In genomic region chr6:168413856-168414255, GRCh38 we compare ENCODE assay signal across 16 cellular contexts. TPM values are rescaled to one million over a fixed set of nuclear protein-coding genes. Genes with fewer than 3 reads are reported as not detected.
DNase-seq lines count a peak whose midpoint lies in the region; TF ChIP-seq lines count a peak whose summit lies in the region.
"Had no signal": no experiment of that assay in that cellular context is flagged by ENCODE, and none has a peak within 500 bp of the region (broad histone marks: within the 10 kb centered on the region; RNA-seq: fewer than 3 reads in every experiment).

No MANE protein-coding gene starts in this region.

- no peaks in the 10 kb centered on the region for H3K9me3 Mint-ChIP-seq in chondrocyte (ENCODE audit: low read depth)

- no peak overlapping the region for H3K4me3 Mint-ChIP-seq in chondrocyte (ENCODE audit: unreplicated experiment)
- H3K4me3 Mint-ChIP-seq: CD14-positive monocyte; CD8-positive, alpha-beta memory T cell had no signal

- H3K4me1 Mint-ChIP-seq in chondrocyte (ENCODE audit: low read depth), result peaks cover 66% of the 10 kb centered on the region
- H3K4me1 Mint-ChIP-seq: CD14-positive monocyte; CD8-positive, alpha-beta memory T cell had no signal

- TF ChIP-seq CTCF in ascending aorta (IDR thresholded peaks at IDR 0.05) (no peak), chondrocyte (IDR thresholded peaks at IDR 0.05) (no peak), tibial artery (IDR thresholded peaks at IDR 0.05) (no peak)

- DNase-seq in ascending aorta (ENCODE audit: low spot score in 2 of 2) (no peak), chondrocyte (ENCODE audit: low spot score) (no peak), islet precursor cell (peak; percentile 33), tibial artery (no peak), inferior parietal cortex (ENCODE audit: extremely low spot score) (no peak), NCI-H2227 (lab: John Stamatoyannopoulos, UW; ENCODE audit: unreplicated experiment) (no peak), cerebellar cortex (ENCODE audit: low spot score) (no peak)
- DNase-seq: BE2C; CD8-positive, alpha-beta memory T cell; DMS53; GF-D8; IMR-90 had no signal

- H3K9me3 ChIP-seq in ascending aorta, result no peaks in the 10 kb centered on the region
- no peaks in the 10 kb centered on the region for H3K9me3 ChIP-seq in tibial artery
- H3K9me3 ChIP-seq: A549, BE2C, HAP-1 had no signal

- no peaks in the 10 kb centered on the region for H3K36me3 ChIP-seq in ascending aorta
- H3K36me3 ChIP-seq in tibial artery, result no peaks in the 10 kb centered on the region
- H3K36me3 ChIP-seq: BE2C, HAP-1 had no signal

- H3K4me3 ChIP-seq in ascending aorta, result no peak overlapping the region
- no peak overlapping the region for H3K4me3 ChIP-seq in tibial artery
- H3K4me3 ChIP-seq: A549, HAP-1 had no signal

- H3K36me3 Mint-ChIP-seq in chondrocyte (ENCODE audit: low read depth), result no peaks in the 10 kb centered on the region
- H3K36me3 Mint-ChIP-seq: CD14-positive monocyte; CD8-positive, alpha-beta memory T cell had no signal

- peak overlapping the region; percentile 45 for H3K27ac Mint-ChIP-seq in chondrocyte (ENCODE audit: unreplicated experiment)
- H3K27ac Mint-ChIP-seq: CD14-positive monocyte; CD8-positive, alpha-beta memory T cell had no signal

- H3K27me3 Mint-ChIP-seq in chondrocyte (ENCODE audit: low read depth), result peaks cover 4% of the 10 kb centered on the region

- H3K27ac ChIP-seq in ascending aorta (peak overlapping the region; percentile 46 to 47), tibial artery (peak overlapping the region; percentile 27 to 59)
- H3K27ac ChIP-seq: A549 had no signal

- intact Hi-C loops in ascending aorta (cut with DNase I) (no loop called here), tibial artery (cut with DNase I; ENCODE audit: low total_unique reads) (no loop called here)

- H3K4me1 ChIP-seq in ascending aorta (peaks cover 3 to 22% of the 10 kb centered on the region in 2 donors), tibial artery (peaks cover 0 to 37% (median 27%) of the 10 kb centered on the region in 4 donors)
- H3K4me1 ChIP-seq: A549, BE2C, HAP-1 had no signal

- H3K27me3 ChIP-seq in ascending aorta (no peaks in the 10 kb centered on the region), tibial artery (no peaks in the 10 kb centered on the region)
- H3K27me3 ChIP-seq: BE2C had no signal

RNA-seq across cellular contexts. Expression of gene SMOC2, which starts 27.1 kb away (rescaled TPM):
- total RNA-seq in ascending aorta, result 102 TPM
- total RNA-seq in chondrocyte, result 56.3 to 148 TPM (median 145 TPM) in 3 replicates
- total RNA-seq: CD8-positive, alpha-beta memory T cell; HT-29; IMR-90 had no signal
